In the genomic region with DNA sequence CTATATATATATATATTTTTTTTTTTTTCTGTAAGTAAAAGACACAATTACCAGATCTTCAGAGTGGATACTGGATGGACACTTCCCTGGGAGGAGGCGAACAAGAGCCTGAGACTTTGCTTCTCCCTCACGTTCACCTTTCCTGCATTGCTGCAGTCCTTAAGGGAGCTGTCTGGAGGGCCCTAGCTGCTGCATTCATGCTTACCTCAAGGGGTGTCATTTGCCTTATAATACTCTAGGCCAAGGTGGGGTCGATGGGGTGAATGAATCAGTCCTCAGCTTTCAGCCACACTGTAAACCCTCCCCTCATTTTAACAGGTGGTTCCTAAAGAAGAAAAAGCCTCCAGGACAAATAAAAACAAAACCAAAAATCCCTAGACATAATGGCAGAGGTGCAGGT, we compare ENCODE assay signal across 23 cellular contexts.
"Had no signal": no experiment of that assay in that cellular context is flagged by ENCODE, and none has a peak within 500 bp of the region (broad histone marks: within the 10 kb centered on the region; RNA-seq: fewer than 3 reads in every experiment).

No MANE protein-coding gene starts in this region.

- DNase-seq: Karpas-422, KG1, MG63, NCI-H1092, NCI-H1105 treated with DMSO at 0.1 percent for 48 hours, NCI-H1417 treated with DMSO at 0.1 percent for 48 hours, NCI-H146, NCI-H1694 treated with DMSO at 0.1 percent for 48 hours, NCI-H1930, NCI-H2081, NCI-H2107, NCI-H226, NCI-H446, NCI-H510A, NCI-H524 treated with DMSO at 0.1 percent for 48 hours, NCI-H69, NCI-H774, Right ventricle myocardium superior, RPMI8226, SIG-M5 had no signal

- H3K4me3 ChIP-seq: MG63, SJSA1, SK-N-MC had no signal

- H3K27ac ChIP-seq: SJSA1, SK-N-MC had no signal

- FAIRE-seq: RCC 7860 had no signal

- H3K9me3 ChIP-seq: MG63, SJSA1 had no signal

- H3K27me3 ChIP-seq: SJSA1 had no signal

- H3K36me3 ChIP-seq: MG63, SJSA1 had no signal
